ENCODE assay signal across 14 cellular contexts in genomic region chr2:216618785-216619184, GRCh38. TPM values are rescaled to one million over a fixed set of nuclear protein-coding genes. Genes with fewer than 3 reads are reported as not detected.
DNase-seq lines count a peak whose midpoint lies in the region; ATAC-seq and TF ChIP-seq lines count a peak whose summit lies in the region.
"Had no signal": no experiment of that assay in that cellular context is flagged by ENCODE, and none has a peak within 500 bp of the region (broad histone marks: within the 10 kb centered on the region; RNA-seq: fewer than 3 reads in every experiment).

No MANE protein-coding gene starts in this region.

- DNase-seq in A673 (ENCODE audit: low spot score): no peak
- peak; percentile 66 for DNase-seq in islet precursor cell
- no peak for DNase-seq in left lobe of liver (ENCODE audit: low spot score)
- DNase-seq in DMS53 (lab: John Stamatoyannopoulos, UW): no peak
- DNase-seq: foreskin melanocyte; HCEC 1CT; mammary epithelial cell; NCI-H1105 treated with DMSO at 0.1 percent for 48 hours; PC-3; stimulated activated naive B cell treated with anti-CD40 and anti-IgM and Interleukin-4, amounts not matched to agents 10 μg/mL and 1 μg/mL and 100 μg/mL, for 72 hours; upper lobe of right lung had no signal

- no peak for TF ChIP-seq CTCF in A673 (conservative IDR thresholded peaks at IDR 0.05; ENCODE audit: low read depth, low read length)
- no peak for TF ChIP-seq CTCF in DOHH2 (IDR thresholded peaks at IDR 0.05; ENCODE audit: low read depth, low read length, poor library complexity, severe bottlenecking)
- no peak for TF ChIP-seq CTCF in VCaP (conservative IDR thresholded peaks at IDR 0.05)

- H3K27ac ChIP-seq in A673 (ENCODE audit: low read depth, low read length, poor library complexity, severe bottlenecking) (peak overlapping the region; percentile 98), DOHH2 (ENCODE audit: low read depth, low read length) (peak overlapping the region; percentile 87), VCaP (peak overlapping the region; percentile 94)
- H3K27ac ChIP-seq: upper lobe of right lung had no signal

- H4K20me1 ChIP-seq in DOHH2 (ENCODE audit: control insufficient read depth, insufficient read depth, low read depth, low read length): no peaks in the 10 kb centered on the region

- H3K4me1 ChIP-seq in A673 (ENCODE audit: insufficient read depth, low read length, poor library complexity, severe bottlenecking) (peaks cover 65% of the 10 kb centered on the region), DOHH2 (ENCODE audit: control insufficient read depth, low read length) (peaks cover 78% of the 10 kb centered on the region)
- H3K4me1 ChIP-seq: upper lobe of right lung had no signal

- no peaks in the 10 kb centered on the region for H3K79me2 ChIP-seq in DOHH2 (ENCODE audit: control insufficient read depth, low read length)

- CTCF ChIA-PET in A673 (lab: Charles Lee): interaction anchor here (0.7 kb wide), 1 partner anchor 99 kb away, joined by 3 read pairs; no protein-coding TSS in a partner anchor

- POLR2A ChIA-PET in A673 (lab: Charles Lee; ENCODE audit: low non-redundant PET): interaction anchor here (0.5 to 1.0 kb wide), 6 partner anchors 21 to 320 kb away, joined by 3 to 7 read pairs (median 4); no protein-coding TSS in a partner anchor

- peak overlapping the region; percentile 30 for H3K4me3 ChIP-seq in A673 (ENCODE audit: low read depth, low read length, poor library complexity, severe bottlenecking)
- peak overlapping the region; percentile 56 for H3K4me3 ChIP-seq in DOHH2 (ENCODE audit: low read length)
- H3K4me3 ChIP-seq: upper lobe of right lung had no signal

- no peaks in the 10 kb centered on the region for H3K36me3 ChIP-seq in A673 (ENCODE audit: insufficient read depth, low read length, poor library complexity, severe bottlenecking)
- H3K36me3 ChIP-seq in DOHH2 (ENCODE audit: control insufficient read depth, low read length): no peaks in the 10 kb centered on the region
- H3K36me3 ChIP-seq: upper lobe of right lung had no signal

- H3K27me3 ChIP-seq in A673 (replicated peaks; ENCODE audit: insufficient read depth, low read depth, low read length, poor library complexity) (no peaks in the 10 kb centered on the region), DOHH2 (ENCODE audit: control insufficient read depth, low read length) (no peaks in the 10 kb centered on the region)
- H3K27me3 ChIP-seq: upper lobe of right lung had no signal

- H3K9me2 ChIP-seq in DOHH2 (replicated peaks; ENCODE audit: control insufficient read depth, low read length): no peaks in the 10 kb centered on the region

- intact Hi-C loops in A673 (cut with micrococcal nuclease; ENCODE audit: unreplicated experiment): loop anchor here (2.0 kb wide), 1 partner anchor 22 kb away; no protein-coding TSS in a partner anchor

- no peaks in the 10 kb centered on the region for H3K9me3 ChIP-seq in A673 (ENCODE audit: low read depth, low read length, poor library complexity, severe bottlenecking)
- no peaks in the 10 kb centered on the region for H3K9me3 ChIP-seq in DOHH2 (ENCODE audit: control insufficient read depth, insufficient read depth, low read length)
- H3K9me3 ChIP-seq: upper lobe of right lung had no signal

- peaks cover 4% of the 10 kb centered on the region for H3F3A ChIP-seq in DOHH2 (ENCODE audit: control insufficient read depth, insufficient read depth)

- H3K4me2 ChIP-seq in DOHH2 (ENCODE audit: low read length): peak overlapping the region; percentile 61

- ATAC-seq in left lobe of liver: no peak
- ATAC-seq in HG03280 (IDR thresholded peaks at IDR 0.05; ENCODE audit: unreplicated experiment): no peak
- ATAC-seq: PC-3; stimulated activated naive B cell treated with anti-CD40 and anti-IgM and Interleukin-4, amounts not matched to agents 10 μg/mL and 1 μg/mL and 100 μg/mL, for 72 hours had no signal

- TSS peak; percentile 84 for BruUV-seq in A673 (replicated peaks; lab: Mats Ljungman, UMichigan)

RNA-seq across cellular contexts. Expression of gene IGFBP2, which starts 14.4 kb away (rescaled TPM):
- total RNA-seq in A673 (2021) (614 and 767 TPM in 2 replicates), left lobe of liver (404 TPM)
